In the genomic region with DNA sequence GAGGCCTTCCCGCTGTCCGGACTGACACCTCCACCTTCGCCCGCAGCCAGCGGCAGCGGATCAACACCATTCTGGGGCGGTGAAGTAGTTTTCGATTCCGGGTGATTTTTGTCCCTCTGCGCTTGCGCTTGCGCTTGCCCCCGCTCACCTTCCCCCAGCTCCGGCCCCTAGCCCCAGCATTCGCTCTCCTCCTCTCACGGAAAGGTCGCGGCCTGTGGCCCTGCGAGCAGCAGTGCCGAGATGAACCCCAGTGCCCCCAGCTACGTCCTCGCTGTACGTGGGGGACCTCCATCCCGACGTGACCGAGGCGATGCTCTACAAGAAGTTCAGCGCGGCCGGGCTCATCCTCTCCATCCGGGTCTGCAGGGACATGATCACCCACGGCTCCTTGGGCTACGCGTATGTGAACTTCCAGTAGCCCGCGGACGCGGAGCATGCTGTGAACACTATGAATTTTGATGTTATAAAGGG, we compare ENCODE assay signal across 9 cellular contexts. TPM values are rescaled to one million over a fixed set of nuclear protein-coding genes. Genes with fewer than 3 reads are reported as not detected.
DNase-seq lines count a peak whose midpoint lies in the region; ATAC-seq, FAIRE-seq and TF ChIP-seq lines count a peak whose summit lies in the region.
"Had no signal": no experiment of that assay in that cellular context is flagged by ENCODE, and none has a peak within 500 bp of the region (broad histone marks: within the 10 kb centered on the region; RNA-seq: fewer than 3 reads in every experiment).

No MANE protein-coding gene starts in this region.

- H4K20me1 ChIP-seq in HepG2 (ENCODE audit: insufficient read depth, low read length), result no peaks in the 10 kb centered on the region

- H3K27me3 ChIP-seq in liver (ENCODE audit: control insufficient read depth in 4 of 4, insufficient read depth in 4 of 4, low read length in 3 of 4) (no peaks in the 10 kb centered on the region), HepG2 (ENCODE audit: control insufficient read depth in 1 of 2, insufficient read depth in 2 of 2, low read length in 2 of 2) (no peaks in the 10 kb centered on the region), muscle layer of colon (ENCODE audit: control insufficient read depth in 1 of 2, insufficient read depth in 2 of 2, low read length in 2 of 2) (no peaks in the 10 kb centered on the region)

- TF ChIP-seq EP300 in HepG2 (IDR thresholded peaks at IDR 0.05; ENCODE audit: low read depth in 2 of 2, low read length in 2 of 2) (no peak), HepG2 (CRISPR knock-in tag; IDR thresholded peaks at IDR 0.05; ENCODE audit: borderline replicate concordance) (no peak)

- no peaks in the 10 kb centered on the region for H3K9me3 ChIP-seq in liver (ENCODE audit: control insufficient read depth in 4 of 4, low read length in 3 of 4)
- H3K9me3 ChIP-seq in HepG2 (ENCODE audit: low read length), result no peaks in the 10 kb centered on the region
- no peaks in the 10 kb centered on the region for H3K9me3 ChIP-seq in muscle layer of colon (ENCODE audit: low read length)

- TF ChIP-seq CTCF in liver (IDR thresholded peaks at IDR 0.05; ENCODE audit: low read depth, low read length, missing input control) (no peak), HepG2 (CRISPR knock-in tag; IDR thresholded peaks at IDR 0.05) (no peak), coronary artery (IDR thresholded peaks at IDR 0.05) (no peak)

- ATAC-seq in HepG2, result no peak

- CTCF ChIA-PET in HepG2 (lab: Yijun Ruan, JAX; ENCODE audit: low intra/inter-chr PET ratio, low total read pairs), result no interaction called here

- H3K27ac ChIP-seq in liver (ENCODE audit: low read depth in 1 of 2, low read length in 2 of 2), result no peak overlapping the region
- no peak overlapping the region for H3K27ac ChIP-seq in HepG2 (ENCODE audit: extremely low read length, insufficient read depth, low read length)
- no peak overlapping the region for H3K27ac ChIP-seq in coronary artery
- no peak overlapping the region for H3K27ac ChIP-seq in muscle layer of colon (ENCODE audit: low read depth, low read length)

- FAIRE-seq in HepG2 (lab: Jason Lieb, UNC) (no peak), GM12892 (lab: Jason Lieb, UNC) (no peak)

- TF ChIP-seq RAD21 in liver (IDR thresholded peaks at IDR 0.05), result no peak
- no peak for TF ChIP-seq RAD21 in HepG2 (CRISPR knock-in tag; IDR thresholded peaks at IDR 0.05)

- DNase-seq in HepG2 (ENCODE audit: low spot score) (no peak), coronary artery (ENCODE audit: low spot score) (no peak), NCI-H524 (lab: John Stamatoyannopoulos, UW) (no peak), NCI-H446 (lab: John Stamatoyannopoulos, UW) (no peak), GM12892 (ENCODE audit: insufficient read length) (no peak), HPDE6-E6E7 (ENCODE audit: extremely low spot score) (no peak)
- DNase-seq: stimulated activated naive CD4-positive, alpha-beta T cell treated with Interleukin-2 at 50 U/mL for 16 hours had no signal

- TF ChIP-seq POLR2A in HepG2 (IDR thresholded peaks at IDR 0.05; ENCODE audit: insufficient read depth in 1 of 2, low read depth in 2 of 2, low read length in 2 of 2), result no peak
- TF ChIP-seq POLR2A in GM12892 (IDR thresholded peaks at IDR 0.05; ENCODE audit: low read depth, low read length), result no peak

- H3K4me3 ChIP-seq in liver (ENCODE audit: low read depth in 1 of 3, low read length in 3 of 3) (peak overlapping the region; percentile 47 to 55 (median 53)), HepG2 (replicated peaks in 1 of 3; ENCODE audit: insufficient read depth in 1 of 3, low read depth in 2 of 3, low read length in 3 of 3) (no peak overlapping the region), coronary artery (peak overlapping the region; percentile 74), muscle layer of colon (ENCODE audit: low read depth in 1 of 2, low read length in 2 of 2) (peak overlapping the region; percentile 26 to 72)

- H3K4me2 ChIP-seq in HepG2 (ENCODE audit: low read depth, low read length), result no peak overlapping the region

- in situ Hi-C loops in HepG2 (cut with HindIII; ENCODE audit: extremely low pct_ligation_motif_present, low pct_unique_long_range_greater_than_20kb), result loop anchor here (25.0 kb wide), 1 partner anchor 160 kb away; a partner anchor contains a TSS

- intact Hi-C loops in HepG2 (cut with micrococcal nuclease; ENCODE audit: unreplicated experiment), result no loop called here

- H3K4me1 ChIP-seq in liver (ENCODE audit: control insufficient read depth in 4 of 4, insufficient read depth in 4 of 4, low read length in 3 of 4), result peaks cover 0 to 7% (median under 1%) of the 10 kb centered on the region in 4 donors
- peaks cover 18% of the 10 kb centered on the region for H3K4me1 ChIP-seq in HepG2 (ENCODE audit: insufficient read depth, low read length)
- H3K4me1 ChIP-seq in muscle layer of colon (ENCODE audit: insufficient read depth, low read length), result no peaks in the 10 kb centered on the region

- no peaks in the 10 kb centered on the region for H3K79me2 ChIP-seq in HepG2 (ENCODE audit: insufficient read depth, low read length)

- H3K9ac ChIP-seq in liver (ENCODE audit: low read depth in 1 of 2, low read length in 2 of 2), result no peak overlapping the region
- H3K9ac ChIP-seq in HepG2 (ENCODE audit: insufficient read depth, low read depth, low read length), result no peak overlapping the region
- no peak overlapping the region for H3K9ac ChIP-seq in muscle layer of colon (ENCODE audit: low read length)

- H3K36me3 ChIP-seq in liver (ENCODE audit: control insufficient read depth in 4 of 4, insufficient read depth in 3 of 4, low read depth in 1 of 4, low read length in 3 of 4), result no peaks in the 10 kb centered on the region
- H3K36me3 ChIP-seq in HepG2 (replicated peaks in 1 of 2; ENCODE audit: control insufficient read depth in 1 of 2, insufficient read depth in 2 of 2, low read length in 2 of 2), result no peaks in the 10 kb centered on the region
- H3K36me3 ChIP-seq in muscle layer of colon (ENCODE audit: insufficient read depth, low read length), result no peaks in the 10 kb centered on the region

- POLR2A ChIA-PET in HepG2 (lab: Yijun Ruan, JAX), result no interaction called here

- WGBS in liver, result 29% methylated on average over 38 of the region's 38 CpGs
- WGBS in HepG2 (ENCODE audit: low lambda C conversion rate), result 94% methylated on average over 31 of the region's 38 CpGs

- H2AFZ ChIP-seq in HepG2 (ENCODE audit: low read length), result no peak overlapping the region

- no TSS peak for BruUV-seq in HepG2 (replicated peaks; lab: Mats Ljungman, UMichigan)

RNA-seq across cellular contexts. Expression of a gene that starts 22.7 kb away (rescaled TPM):
- 1 to 10 TPM in 1 of 2 donors, under 1 TPM in 1; 0.51 to 1.3 TPM for total RNA-seq in liver
- 1 to 10 TPM in 1 of 2 donors, under 1 TPM in 1; 0.28 to 1.2 TPM for polyA plus RNA-seq in liver
- total RNA-seq in HepG2 (2016; rRNA removed; fragmentation: Illumina TruSeq; extraction: Trizol), result 1.6 and 1.8 TPM in 2 replicates
- 1.1 and 1.8 TPM in 2 replicates for total RNA-seq in HepG2 (2016; cell fraction: cytosol; rRNA removed; fragmentation: Illumina TruSeq; extraction: Trizol; ENCODE audit: low read depth)
- total RNA-seq in HepG2 (2016; cell fraction: insoluble cytoplasmic fraction; rRNA removed; fragmentation: Illumina TruSeq; extraction: Trizol), result 1.2 and 2.0 TPM in 2 replicates
- 1.00 and 1.2 TPM in 2 replicates for total RNA-seq in HepG2 (2016; cell fraction: membrane; rRNA removed; fragmentation: Illumina TruSeq; extraction: Trizol)
- total RNA-seq in HepG2 (2016; cell fraction: nucleus; rRNA removed; fragmentation: Illumina TruSeq; extraction: Trizol), result 4.3 and 5.0 TPM in 2 replicates
- polyA plus RNA-seq in HepG2 (2011; rRNA removed), result 3.1 and 3.4 TPM in 2 replicates
- polyA plus RNA-seq in HepG2 (2011; cell fraction: cytosol; rRNA removed), result 1.2 and 1.7 TPM in 2 replicates
- polyA plus RNA-seq in HepG2 (2011; cell fraction: nucleus; rRNA removed), result 3.4 and 8.0 TPM in 2 replicates
- 0.42 and 0.83 TPM in 2 replicates for polyA plus RNA-seq in HepG2 (2012)
- polyA plus RNA-seq in HepG2 (2016; cell fraction: cytosol; fragmentation: Illumina TruSeq; extraction: Trizol; ENCODE audit: low read depth), result 0.07 and 0.18 TPM in 2 replicates
- polyA plus RNA-seq in HepG2 (2016; cell fraction: insoluble cytoplasmic fraction; fragmentation: Illumina TruSeq; extraction: Trizol; ENCODE audit: low read depth), result 1.2 and 1.5 TPM in 2 replicates
- polyA plus RNA-seq in HepG2 (2016; cell fraction: membrane; fragmentation: Illumina TruSeq; extraction: Trizol; ENCODE audit: low read depth), result 0.26 and 0.30 TPM in 2 replicates
- 2.9 and 3.1 TPM in 2 replicates for polyA plus RNA-seq in HepG2 (2016; cell fraction: nucleus; fragmentation: Illumina TruSeq; extraction: Trizol; ENCODE audit: insufficient read depth, low read depth)
- polyA minus RNA-seq in HepG2 (2011; rRNA and poly(A)+ RNA removed; ENCODE audit: low replicate concordance), result 10.5 and 17.4 TPM in 2 replicates
- polyA minus RNA-seq in HepG2 (2011; cell fraction: cytosol; rRNA and poly(A)+ RNA removed), result 4.3 and 4.9 TPM in 2 replicates
- polyA minus RNA-seq in HepG2 (2011; cell fraction: nucleus; rRNA and poly(A)+ RNA removed), result 24.1 and 26.9 TPM in 2 replicates
- 0.34 TPM for polyA plus RNA-seq in GM12892 (2012; ENCODE audit: missing spikeins)

RNA-seq across cellular contexts. Expression of a gene that starts 42.1 kb away (rescaled TPM):
- 10 to 100 TPM in 1 of 2 donors, 1 to 10 TPM in 1; 6.0 to 11.4 TPM for total RNA-seq in liver
- 10 to 100 TPM in 1 of 2 donors, 1 to 10 TPM in 1; 9.5 to 12.2 TPM for polyA plus RNA-seq in liver
- 11.4 and 15.5 TPM in 2 replicates for total RNA-seq in HepG2 (2016; rRNA removed; fragmentation: Illumina TruSeq; extraction: Trizol)
- total RNA-seq in HepG2 (2016; cell fraction: cytosol; rRNA removed; fragmentation: Illumina TruSeq; extraction: Trizol; ENCODE audit: low read depth), result 13.8 and 15.4 TPM in 2 replicates
- 12.9 and 15.8 TPM in 2 replicates for total RNA-seq in HepG2 (2016; cell fraction: insoluble cytoplasmic fraction; rRNA removed; fragmentation: Illumina TruSeq; extraction: Trizol)
- 22.0 and 22.6 TPM in 2 replicates for total RNA-seq in HepG2 (2016; cell fraction: membrane; rRNA removed; fragmentation: Illumina TruSeq; extraction: Trizol)
- 16.2 and 20.7 TPM in 2 replicates for total RNA-seq in HepG2 (2016; cell fraction: nucleus; rRNA removed; fragmentation: Illumina TruSeq; extraction: Trizol)
- polyA plus RNA-seq in HepG2 (2011; rRNA removed), result 8.3 and 8.6 TPM in 2 replicates
- 4.1 and 6.9 TPM in 2 replicates for polyA plus RNA-seq in HepG2 (2011; cell fraction: cytosol; rRNA removed)
- polyA plus RNA-seq in HepG2 (2011; cell fraction: nucleus; rRNA removed), result 5.0 and 6.6 TPM in 2 replicates
- 9.5 and 11.2 TPM in 2 replicates for polyA plus RNA-seq in HepG2 (2012)
- 17.8 and 18.9 TPM in 2 replicates for polyA plus RNA-seq in HepG2 (2016; cell fraction: cytosol; fragmentation: Illumina TruSeq; extraction: Trizol; ENCODE audit: low read depth)
- 11.5 and 13.0 TPM in 2 replicates for polyA plus RNA-seq in HepG2 (2016; cell fraction: insoluble cytoplasmic fraction; fragmentation: Illumina TruSeq; extraction: Trizol; ENCODE audit: low read depth)
- polyA plus RNA-seq in HepG2 (2016; cell fraction: membrane; fragmentation: Illumina TruSeq; extraction: Trizol; ENCODE audit: low read depth), result 19.8 and 21.0 TPM in 2 replicates
- polyA plus RNA-seq in HepG2 (2016; cell fraction: nucleus; fragmentation: Illumina TruSeq; extraction: Trizol; ENCODE audit: insufficient read depth, low read depth), result 19.2 and 20.3 TPM in 2 replicates
- polyA minus RNA-seq in HepG2 (2011; rRNA and poly(A)+ RNA removed; ENCODE audit: low replicate concordance), result 5.4 and 10.6 TPM in 2 replicates
- polyA minus RNA-seq in HepG2 (2011; cell fraction: cytosol; rRNA and poly(A)+ RNA removed), result 4.1 and 4.4 TPM in 2 replicates
- 14.2 and 18.2 TPM in 2 replicates for polyA minus RNA-seq in HepG2 (2011; cell fraction: nucleus; rRNA and poly(A)+ RNA removed)
- 21.3 TPM for polyA plus RNA-seq in GM12892 (2012; ENCODE audit: missing spikeins)

Comparison
In these comparisons a context has a peak if more than half of its experiments do, and no peak if none do; other contexts are left out.
1. H3K4me3 ChIP-seq: peak in liver (3 of 3), coronary artery (single experiment) and muscle layer of colon (2 of 2); none in HepG2 (0 of 3).